ENCODE assay signal across 1 cellular context in the genomic region with DNA sequence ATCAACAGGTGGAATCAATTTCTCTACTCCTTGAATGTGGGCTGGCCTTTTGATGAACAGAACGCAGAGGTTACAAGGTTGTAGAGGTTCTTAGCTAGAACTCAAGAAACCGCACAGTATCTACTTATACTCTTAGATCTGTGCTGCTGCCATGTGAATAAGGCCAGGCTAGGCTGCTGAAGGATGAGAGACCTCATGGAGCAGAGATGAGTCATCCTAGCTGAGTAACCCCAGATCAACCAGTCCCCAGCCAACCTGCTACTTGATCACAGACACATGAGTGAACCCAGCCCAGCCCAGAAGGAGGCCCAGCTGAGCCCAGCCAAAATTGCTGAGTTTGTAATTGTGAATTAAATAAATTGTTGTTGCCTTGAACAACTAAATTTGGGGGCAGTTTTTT.
TF ChIP-seq lines count a peak whose summit lies in the region.

No MANE protein-coding gene starts in this region.

TF ChIP-seq in HEK293, 187 proteins besides CTCF, POLR2A, EP300 and RAD21 (continued from another document):
- TF ChIP-seq, protein P1, sequence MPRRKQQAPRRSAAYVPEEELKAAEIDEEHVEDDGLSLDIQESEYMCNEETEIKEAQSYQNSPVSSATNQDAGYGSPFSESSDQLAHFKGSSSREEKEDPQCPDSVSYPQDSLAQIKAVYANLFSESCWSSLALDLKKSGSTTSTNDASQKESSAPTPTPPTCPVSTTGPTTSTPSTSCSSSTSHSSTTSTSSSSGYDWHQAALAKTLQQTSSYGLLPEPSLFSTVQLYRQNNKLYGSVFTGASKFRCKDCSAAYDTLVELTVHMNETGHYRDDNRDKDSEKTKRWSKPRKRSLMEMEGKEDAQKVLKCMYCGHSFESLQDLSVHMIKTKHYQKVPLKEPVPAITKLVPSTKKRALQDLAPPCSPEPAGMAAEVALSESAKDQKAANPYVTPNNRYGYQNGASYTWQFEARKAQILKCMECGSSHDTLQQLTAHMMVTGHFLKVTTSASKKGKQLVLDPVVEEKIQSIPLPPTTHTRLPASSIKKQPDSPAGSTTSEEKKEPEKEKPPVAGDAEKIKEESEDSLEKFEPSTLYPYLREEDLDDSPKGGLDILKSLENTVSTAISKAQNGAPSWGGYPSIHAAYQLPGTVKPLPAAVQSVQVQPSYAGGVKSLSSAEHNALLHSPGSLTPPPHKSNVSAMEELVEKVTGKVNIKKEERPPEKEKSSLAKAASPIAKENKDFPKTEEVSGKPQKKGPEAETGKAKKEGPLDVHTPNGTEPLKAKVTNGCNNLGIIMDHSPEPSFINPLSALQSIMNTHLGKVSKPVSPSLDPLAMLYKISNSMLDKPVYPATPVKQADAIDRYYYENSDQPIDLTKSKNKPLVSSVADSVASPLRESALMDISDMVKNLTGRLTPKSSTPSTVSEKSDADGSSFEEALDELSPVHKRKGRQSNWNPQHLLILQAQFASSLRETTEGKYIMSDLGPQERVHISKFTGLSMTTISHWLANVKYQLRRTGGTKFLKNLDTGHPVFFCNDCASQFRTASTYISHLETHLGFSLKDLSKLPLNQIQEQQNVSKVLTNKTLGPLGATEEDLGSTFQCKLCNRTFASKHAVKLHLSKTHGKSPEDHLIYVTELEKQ (tag by site-specific recombination; IDR thresholded peaks at IDR 0.05; ENCODE audit: borderline replicate concordance) = no peak
- TF ChIP-seq, protein P2, sequence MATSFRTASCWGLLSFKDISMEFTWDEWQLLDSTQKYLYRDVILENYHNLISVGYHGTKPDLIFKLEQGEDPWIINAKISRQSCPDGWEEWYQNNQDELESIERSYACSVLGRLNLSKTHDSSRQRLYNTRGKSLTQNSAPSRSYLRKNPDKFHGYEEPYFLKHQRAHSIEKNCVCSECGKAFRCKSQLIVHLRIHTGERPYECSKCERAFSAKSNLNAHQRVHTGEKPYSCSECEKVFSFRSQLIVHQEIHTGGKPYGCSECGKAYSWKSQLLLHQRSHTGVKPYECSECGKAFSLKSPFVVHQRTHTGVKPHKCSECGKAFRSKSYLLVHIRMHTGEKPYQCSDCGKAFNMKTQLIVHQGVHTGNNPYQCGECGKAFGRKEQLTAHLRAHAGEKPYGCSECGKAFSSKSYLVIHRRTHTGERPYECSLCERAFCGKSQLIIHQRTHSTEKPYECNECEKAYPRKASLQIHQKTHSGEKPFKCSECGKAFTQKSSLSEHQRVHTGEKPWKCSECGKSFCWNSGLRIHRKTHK (tag by site-specific recombination; IDR thresholded peaks at IDR 0.05) = no peak
- TF ChIP-seq ZNF549 (tag by site-specific recombination; IDR thresholded peaks at IDR 0.05) (peak; percentile 57; the same call in 1 of the 2 replicates), ZNF544 (tag by site-specific recombination; IDR thresholded peaks at IDR 0.05) (no peak), ZBTB48 (tag by site-specific recombination; IDR thresholded peaks at IDR 0.05) (no peak), SCRT1 (tag by site-specific recombination; IDR thresholded peaks at IDR 0.05; ENCODE audit: borderline replicate concordance) (peak; percentile 47; the same call in 1 of the 2 replicates)
- TF ChIP-seq, protein P3, sequence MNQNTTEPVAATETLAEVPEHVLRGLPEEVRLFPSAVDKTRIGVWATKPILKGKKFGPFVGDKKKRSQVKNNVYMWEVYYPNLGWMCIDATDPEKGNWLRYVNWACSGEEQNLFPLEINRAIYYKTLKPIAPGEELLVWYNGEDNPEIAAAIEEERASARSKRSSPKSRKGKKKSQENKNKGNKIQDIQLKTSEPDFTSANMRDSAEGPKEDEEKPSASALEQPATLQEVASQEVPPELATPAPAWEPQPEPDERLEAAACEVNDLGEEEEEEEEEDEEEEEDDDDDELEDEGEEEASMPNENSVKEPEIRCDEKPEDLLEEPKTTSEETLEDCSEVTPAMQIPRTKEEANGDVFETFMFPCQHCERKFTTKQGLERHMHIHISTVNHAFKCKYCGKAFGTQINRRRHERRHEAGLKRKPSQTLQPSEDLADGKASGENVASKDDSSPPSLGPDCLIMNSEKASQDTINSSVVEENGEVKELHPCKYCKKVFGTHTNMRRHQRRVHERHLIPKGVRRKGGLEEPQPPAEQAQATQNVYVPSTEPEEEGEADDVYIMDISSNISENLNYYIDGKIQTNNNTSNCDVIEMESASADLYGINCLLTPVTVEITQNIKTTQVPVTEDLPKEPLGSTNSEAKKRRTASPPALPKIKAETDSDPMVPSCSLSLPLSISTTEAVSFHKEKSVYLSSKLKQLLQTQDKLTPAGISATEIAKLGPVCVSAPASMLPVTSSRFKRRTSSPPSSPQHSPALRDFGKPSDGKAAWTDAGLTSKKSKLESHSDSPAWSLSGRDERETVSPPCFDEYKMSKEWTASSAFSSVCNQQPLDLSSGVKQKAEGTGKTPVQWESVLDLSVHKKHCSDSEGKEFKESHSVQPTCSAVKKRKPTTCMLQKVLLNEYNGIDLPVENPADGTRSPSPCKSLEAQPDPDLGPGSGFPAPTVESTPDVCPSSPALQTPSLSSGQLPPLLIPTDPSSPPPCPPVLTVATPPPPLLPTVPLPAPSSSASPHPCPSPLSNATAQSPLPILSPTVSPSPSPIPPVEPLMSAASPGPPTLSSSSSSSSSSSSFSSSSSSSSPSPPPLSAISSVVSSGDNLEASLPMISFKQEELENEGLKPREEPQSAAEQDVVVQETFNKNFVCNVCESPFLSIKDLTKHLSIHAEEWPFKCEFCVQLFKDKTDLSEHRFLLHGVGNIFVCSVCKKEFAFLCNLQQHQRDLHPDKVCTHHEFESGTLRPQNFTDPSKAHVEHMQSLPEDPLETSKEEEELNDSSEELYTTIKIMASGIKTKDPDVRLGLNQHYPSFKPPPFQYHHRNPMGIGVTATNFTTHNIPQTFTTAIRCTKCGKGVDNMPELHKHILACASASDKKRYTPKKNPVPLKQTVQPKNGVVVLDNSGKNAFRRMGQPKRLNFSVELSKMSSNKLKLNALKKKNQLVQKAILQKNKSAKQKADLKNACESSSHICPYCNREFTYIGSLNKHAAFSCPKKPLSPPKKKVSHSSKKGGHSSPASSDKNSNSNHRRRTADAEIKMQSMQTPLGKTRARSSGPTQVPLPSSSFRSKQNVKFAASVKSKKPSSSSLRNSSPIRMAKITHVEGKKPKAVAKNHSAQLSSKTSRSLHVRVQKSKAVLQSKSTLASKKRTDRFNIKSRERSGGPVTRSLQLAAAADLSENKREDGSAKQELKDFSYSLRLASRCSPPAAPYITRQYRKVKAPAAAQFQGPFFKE (tag by site-specific recombination; IDR thresholded peaks at IDR 0.05; ENCODE audit: borderline replicate concordance) = no peak
- TF ChIP-seq, protein P4, sequence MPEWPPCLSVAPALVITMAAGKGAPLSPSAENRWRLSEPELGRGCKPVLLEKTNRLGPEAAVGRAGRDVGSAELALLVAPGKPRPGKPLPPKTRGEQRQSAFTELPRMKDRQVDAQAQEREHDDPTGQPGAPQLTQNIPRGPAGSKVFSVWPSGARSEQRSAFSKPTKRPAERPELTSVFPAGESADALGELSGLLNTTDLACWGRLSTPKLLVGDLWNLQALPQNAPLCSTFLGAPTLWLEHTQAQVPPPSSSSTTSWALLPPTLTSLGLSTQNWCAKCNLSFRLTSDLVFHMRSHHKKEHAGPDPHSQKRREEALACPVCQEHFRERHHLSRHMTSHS (tag by site-specific recombination; IDR thresholded peaks at IDR 0.05) = no peak
- TF ChIP-seq, protein P5, sequence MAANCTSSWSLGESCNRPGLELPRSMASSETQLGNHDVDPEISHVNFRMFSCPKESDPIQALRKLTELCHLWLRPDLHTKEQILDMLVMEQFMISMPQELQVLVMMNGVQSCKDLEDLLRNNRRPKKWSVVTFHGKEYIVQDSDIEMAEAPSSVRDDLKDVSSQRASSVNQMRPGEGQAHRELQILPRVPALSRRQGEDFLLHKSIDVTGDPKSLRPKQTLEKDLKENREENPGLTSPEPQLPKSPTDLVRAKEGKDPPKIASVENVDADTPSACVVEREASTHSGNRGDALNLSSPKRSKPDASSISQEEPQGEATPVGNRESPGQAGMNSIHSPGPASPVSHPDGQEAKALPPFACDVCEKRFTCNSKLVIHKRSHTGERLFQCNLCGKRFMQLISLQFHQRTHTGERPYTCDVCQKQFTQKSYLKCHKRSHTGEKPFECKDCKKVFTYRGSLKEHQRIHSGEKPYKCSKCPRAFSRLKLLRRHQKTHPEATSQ (tag by site-specific recombination; IDR thresholded peaks at IDR 0.05) = no peak
